Comparison of ENCODE assay signal across 22 cellular contexts in genomic region chr3:107063351-107063750, GRCh38.
A peak's percentile ranks its signal among the peaks of the same experiment; 100 is the strongest.
DNase-seq lines count a peak whose midpoint lies in the region; ATAC-seq and TF ChIP-seq lines count a peak whose summit lies in the region.
"Had no signal": no experiment of that assay in that cellular context is flagged by ENCODE, and none has a peak within 500 bp of the region (broad histone marks: within the 10 kb centered on the region; RNA-seq: fewer than 3 reads in every experiment).

No MANE protein-coding gene starts in this region.

- peak overlapping the region; percentile 12 for H3K9ac ChIP-seq in adipocyte (ENCODE audit: low read length)

- CTCF ChIA-PET in MCF 10A (lab: Yijun Ruan, JAX) = interaction anchor here (0.6 to 2.3 kb wide), 5 partner anchors 432 to 1372 kb away, joined by 3 to 13 read pairs (median 3); no protein-coding TSS in a partner anchor

- peak; percentile 36 for ATAC-seq in sciatic nerve
- ATAC-seq: activated CD8-positive, alpha-beta memory T cell treated with anti-CD3 and anti-CD28 coated beads, Interleukin-2, amount 10 ng/mL, durations not matched to agents 7 days and 5 days; T-helper 17 cell had no signal

- no TSS peak for BruUV-seq in MCF 10A (replicated peaks; lab: Mats Ljungman, UMichigan)

- peaks cover 32% of the 10 kb centered on the region for H3K4me1 Mint-ChIP-seq in MCF 10A (ENCODE audit: insufficient read depth, unreplicated experiment)

- no peaks in the 10 kb centered on the region for H3K27me3 ChIP-seq in breast epithelium
- H3K27me3 ChIP-seq in adipocyte (replicated peaks; ENCODE audit: control insufficient read depth, insufficient read depth, low read length) = no peaks in the 10 kb centered on the region
- H3K27me3 ChIP-seq: heart left ventricle, Peyer's patch, stomach had no signal

- no peak for TF ChIP-seq CTCF in MCF 10A (IDR thresholded peaks at IDR 0.05; ENCODE audit: unreplicated experiment)
- TF ChIP-seq CTCF in breast epithelium (IDR thresholded peaks at IDR 0.05) = no peak

- no peaks in the 10 kb centered on the region for H3K27me3 Mint-ChIP-seq in MCF 10A (ENCODE audit: insufficient read depth, unreplicated experiment)

- H3K27ac ChIP-seq in breast epithelium = peak overlapping the region in 1 of 2 donors; percentile 8
- H3K27ac ChIP-seq: Peyer's patch, stomach had no signal

- H3K4me1 ChIP-seq in breast epithelium = no peaks in the 10 kb centered on the region
- peaks cover 32% of the 10 kb centered on the region for H3K4me1 ChIP-seq in adipocyte (ENCODE audit: control insufficient read depth, insufficient read depth, low read length)
- H3K4me1 ChIP-seq: Peyer's patch had no signal

- POLR2A ChIA-PET in MCF 10A (lab: Yijun Ruan, JAX) = no interaction called here

- H3K4me3 ChIP-seq in breast epithelium (no peak overlapping the region), adipocyte (ENCODE audit: low read length) (no peak overlapping the region)
- H3K4me3 ChIP-seq: heart left ventricle, Peyer's patch, stomach had no signal

- H3K36me3 ChIP-seq in breast epithelium (no peaks in the 10 kb centered on the region), adipocyte (ENCODE audit: control insufficient read depth, insufficient read depth, low read length, severe bottlenecking) (no peaks in the 10 kb centered on the region)
- H3K36me3 ChIP-seq: heart left ventricle, Peyer's patch, stomach had no signal

- H3K4me3 Mint-ChIP-seq in MCF 10A (ENCODE audit: unreplicated experiment) = no peak overlapping the region
- H3K4me3 Mint-ChIP-seq: activated CD8-positive, alpha-beta memory T cell treated with anti-CD3 and anti-CD28 coated beads, Interleukin-2, amount 10 ng/mL, durations not matched to agents 7 days and 5 days; CD14-positive monocyte; naive B cell; T-helper 17 cell had no signal

- no peaks in the 10 kb centered on the region for H3K9me3 ChIP-seq in breast epithelium
- H3K9me3 ChIP-seq in adipocyte (ENCODE audit: control insufficient read depth, low read length) = no peaks in the 10 kb centered on the region
- H3K9me3 ChIP-seq: heart left ventricle, Peyer's patch, stomach had no signal

- H3K9me3 Mint-ChIP-seq in MCF 10A (ENCODE audit: unreplicated experiment) = no peaks in the 10 kb centered on the region
- H3K9me3 Mint-ChIP-seq: naive B cell had no signal

- TF ChIP-seq POLR2A in breast epithelium (IDR thresholded peaks at IDR 0.05) = no peak

- intact Hi-C loops in MCF 10A (cut with micrococcal nuclease) (loop anchor here (10.0 kb wide), 2 partner anchors 239 to 1199 kb away; partner anchors contain the start of gene CBLB), breast epithelium (cut with DNase I; ENCODE audit: low total_unique reads) (no loop called here), sciatic nerve (cut with DNase I) (no loop called here)

- DNase-seq in MCF 10A (ENCODE audit: unreplicated experiment) (peak; percentile 2), breast epithelium (ENCODE audit: low spot score in 2 of 2) (no peak), adipocyte (ENCODE audit: low read depth) (no peak), iris pigment epithelial cell (ENCODE audit: low read depth) (peak; percentile 32), sciatic nerve (ENCODE audit: low spot score) (no peak), NCI-H345 (lab: John Stamatoyannopoulos, UW) (no peak), NOMO-1 treated with dmso at 0.1 percent for 144 hours (lab: John Stamatoyannopoulos, UW; ENCODE audit: unreplicated experiment) (no peak)
- DNase-seq in activated CD4-positive, alpha-beta T cell treated with anti-CD3 and anti-CD28 coated beads, Interleukin-2, amount 50 U/mL, for 1 hour = no peak
- DNase-seq: 8988T; activated CD8-positive, alpha-beta memory T cell treated with anti-CD3 and anti-CD28 coated beads, Interleukin-2, amount 10 ng/mL, durations not matched to agents 7 days and 5 days; aorta; DMS153; heart left ventricle; KBM-7; kidney; naive B cell; NCI-H1105; NCI-H2171; Peyer's patch; stomach; T-helper 17 cell had no signal

- H3K36me3 Mint-ChIP-seq in MCF 10A (ENCODE audit: insufficient read depth, unreplicated experiment) = no peaks in the 10 kb centered on the region
- H3K36me3 Mint-ChIP-seq: activated CD8-positive, alpha-beta memory T cell treated with anti-CD3 and anti-CD28 coated beads, Interleukin-2, amount 10 ng/mL, durations not matched to agents 7 days and 5 days; CD14-positive monocyte; naive B cell had no signal

- peak overlapping the region; percentile 34 for H3K27ac Mint-ChIP-seq in MCF 10A (ENCODE audit: low read depth, unreplicated experiment)
- H3K27ac Mint-ChIP-seq: activated CD8-positive, alpha-beta memory T cell treated with anti-CD3 and anti-CD28 coated beads, Interleukin-2, amount 10 ng/mL, durations not matched to agents 7 days and 5 days; CD14-positive monocyte; naive B cell; T-helper 17 cell had no signal

Comparison
In these comparisons a context has a peak if more than half of its experiments do, and no peak if none do; other contexts are left out.
1. DNase-seq: peak in MCF 10A (single experiment) and iris pigment epithelial cell (single experiment); none in breast epithelium (0 of 2), adipocyte (single experiment), sciatic nerve (single experiment), NCI-H345 (single experiment), NOMO-1 treated with dmso at 0.1 percent for 144 hours (single experiment) and activated CD4-positive, alpha-beta T cell treated with anti-CD3 and anti-CD28 coated beads, Interleukin-2, amount 50 U/mL, for 1 hour (single experiment).